Comparison of ENCODE assay signal across 26 cellular contexts in genomic region chr5:74829413-74829812, GRCh38.
"Had no signal": no experiment of that assay in that cellular context is flagged by ENCODE, and none has a peak within 500 bp of the region (broad histone marks: within the 10 kb centered on the region; RNA-seq: fewer than 3 reads in every experiment).

No MANE protein-coding gene starts in this region.

- ATAC-seq: activated CD8-positive, alpha-beta T cell treated with anti-CD3 and anti-CD28 coated beads for 36 hours; activated T-cell treated with anti-CD3 and anti-CD28 coated beads, Interleukin-2, amount 50 U/mL, for 4 hours; activated T-helper 17 cell treated with anti-CD3 and anti-CD28 coated beads, Interleukin-2, amount 50 U/mL, for 72 hours; esophagus mucosa; heart left ventricle had no signal

- H3K4me1 ChIP-seq: heart left ventricle had no signal

- FAIRE-seq: astrocyte, bronchial epithelial cell, frontal cortex had no signal

- H3K36me3 ChIP-seq: brain microvascular endothelial cell, heart left ventricle had no signal

- H3K4me3 ChIP-seq: coronary artery, dorsolateral prefrontal cortex, heart left ventricle had no signal

- DNase-seq: activated CD4-positive, alpha-beta T cell treated with anti-CD3 and anti-CD28 coated beads for 48 hours; activated CD4-positive, alpha-beta T cell treated with anti-CD3 and anti-CD28 coated beads, Interleukin-2, amount 50 U/mL, for 1 hour; activated CD4-positive, alpha-beta T cell treated with anti-CD3 and anti-CD28 coated beads, Interleukin-2, amount 50 U/mL, for 48 hours; activated CD8-positive, alpha-beta memory T cell treated with anti-CD3 and anti-CD28 coated beads for 24 hours; activated CD8-positive, alpha-beta T cell treated with anti-CD3 and anti-CD28 coated beads for 36 hours; activated effector memory CD4-positive, alpha-beta T cell treated with Interleukin-2 at 50 U/mL for 16 hours; activated gamma-delta T cell treated with Interleukin-2 at 50 U/mL for 16 hours; activated naive CD4-positive, alpha-beta T cell treated with anti-CD3 and anti-CD28 coated beads, Interleukin-2, amount 50 U/mL, for 16 hours; activated naive CD4-positive, alpha-beta T cell treated with Interleukin-2 at 50 U/mL for 16 hours; activated T-cell treated with anti-CD3 and anti-CD28 coated beads, Interleukin-2, amount 50 U/mL, for 4 hours; amniotic stem cell; anterior cingulate cortex; brain microvascular endothelial cell; dorsolateral prefrontal cortex; effector memory CD4-positive, alpha-beta T cell; endodermal cell; foreskin fibroblast; glutamatergic neuron; heart left ventricle; T-helper 2 cell had no signal

- H3K27ac ChIP-seq: brain microvascular endothelial cell, coronary artery, dorsolateral prefrontal cortex, heart left ventricle had no signal

- H3K27me3 ChIP-seq: brain microvascular endothelial cell, dorsolateral prefrontal cortex, heart left ventricle had no signal

- H3K9me3 ChIP-seq: heart left ventricle had no signal
